ENCODE assay signal across 17 cellular contexts in genomic region chr2:239949079-239949478, GRCh38.
"Had no signal": no experiment of that assay in that cellular context is flagged by ENCODE, and none has a peak within 500 bp of the region (broad histone marks: within the 10 kb centered on the region; RNA-seq: fewer than 3 reads in every experiment).

No MANE protein-coding gene starts in this region.

- DNase-seq: activated B cell treated with CpG ODN at 0.5 μM for 24 hours; activated CD4-positive, alpha-beta T cell treated with anti-CD3 and anti-CD28 coated beads for 4 hours; activated CD4-positive, alpha-beta T cell treated with anti-CD3 and anti-CD28 coated beads, Interleukin-2, amount 50 U/mL, for 48 hours; activated naive CD4-positive, alpha-beta T cell treated with Interleukin-2 at 50 U/mL for 16 hours; activated naive CD8-positive, alpha-beta T cell treated with anti-CD3 and anti-CD28 coated beads for 36 hours; esophagus squamous epithelium; gastrocnemius medialis; hippocampal formation; stimulated activated CD4-positive, alpha-beta T cell treated with anti-CD3 and anti-CD28 coated beads, Interleukin-4, amount 100 ng/mL, for 1 hour; stimulated activated naive CD8-positive, alpha-beta T cell treated with anti-CD3 and anti-CD28 coated beads, Interleukin-15, Interleukin-2, amounts not matched to agents 100 U/mL and 50 U/mL, for 24 hours; T-helper 9 cell; thyroid gland had no signal

- H3K9me3 ChIP-seq: breast epithelium, esophagus squamous epithelium, gastrocnemius medialis, spleen, thyroid gland had no signal

- H3K4me1 ChIP-seq: parathyroid adenoma had no signal

- H3K79me2 ChIP-seq: parathyroid adenoma had no signal

- H3K27me3 ChIP-seq: breast epithelium, esophagus squamous epithelium, gastrocnemius medialis, spleen, thyroid gland had no signal

- ATAC-seq: activated T-helper 17 cell treated with anti-CD3 and anti-CD28 coated beads, Interleukin-2, amount 50 U/mL, for 72 hours; gastrocnemius medialis; stimulated activated naive CD8-positive, alpha-beta T cell treated with anti-CD3 and anti-CD28 coated beads, Interleukin-15, Interleukin-2, amounts not matched to agents 100 U/mL and 50 U/mL, for 24 hours had no signal

- H3K4me3 ChIP-seq: breast epithelium, coronary artery, esophagus squamous epithelium, gastrocnemius medialis, spleen, thyroid gland had no signal

- H2AFZ ChIP-seq: parathyroid adenoma had no signal

- H3K36me3 ChIP-seq: breast epithelium, esophagus squamous epithelium, gastrocnemius medialis, thyroid gland had no signal

- H3K27ac ChIP-seq: breast epithelium, coronary artery, esophagus squamous epithelium, gastrocnemius medialis, parathyroid adenoma, spleen, thyroid gland had no signal

- H3K9ac ChIP-seq: parathyroid adenoma had no signal
